ENCODE assay signal across 23 cellular contexts in the genomic region with DNA sequence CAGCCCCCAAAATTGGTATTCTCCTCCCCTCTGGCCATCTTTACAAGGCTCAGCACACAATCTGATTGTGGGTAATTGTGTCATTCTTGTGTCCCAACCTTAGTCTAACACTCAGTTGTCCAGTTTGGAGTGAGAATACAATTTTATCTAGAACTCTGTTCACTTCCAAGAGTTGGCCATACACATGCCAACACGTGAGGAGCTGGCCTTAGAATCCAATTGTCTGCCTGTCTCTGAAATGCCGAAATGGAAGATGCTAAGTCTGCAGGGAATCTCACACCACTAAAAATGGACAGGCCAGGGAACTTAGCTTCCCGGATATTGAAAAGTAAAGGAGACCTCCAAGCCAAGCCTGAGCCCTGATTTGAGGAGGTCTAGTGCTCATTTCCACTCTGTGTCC. TPM values are rescaled to one million over a fixed set of nuclear protein-coding genes. Genes with fewer than 3 reads are reported as not detected.
"Had no signal": no experiment of that assay in that cellular context is flagged by ENCODE, and none has a peak within 500 bp of the region (broad histone marks: within the 10 kb centered on the region; RNA-seq: fewer than 3 reads in every experiment).

No MANE protein-coding gene starts in this region.

- FAIRE-seq: kidney, small intestine had no signal

- H3K9me3 ChIP-seq: esophagus squamous epithelium, left ventricle myocardium inferior, neutrophil, suprapubic skin, thyroid gland had no signal

- H3K4me3 Mint-ChIP-seq: central memory CD8-positive, alpha-beta T cell; effector memory CD8-positive, alpha-beta T cell; nephron progenitor cell had no signal

- H3K27ac ChIP-seq: esophagus squamous epithelium, gastroesophageal sphincter, left ventricle myocardium inferior, neutrophil, suprapubic skin, thyroid gland had no signal

- H3K4me3 ChIP-seq: esophagus squamous epithelium, gastroesophageal sphincter, left ventricle myocardium inferior, suprapubic skin, thyroid gland had no signal

- H3K4me1 Mint-ChIP-seq: central memory CD8-positive, alpha-beta T cell had no signal

- DNase-seq: effector memory CD8-positive, alpha-beta T cell; esophagus squamous epithelium; foreskin fibroblast; glutamatergic neuron; kidney; left cardiac atrium; left ventricle myocardium inferior; naive thymus-derived CD4-positive, alpha-beta T cell; nephron progenitor cell; posterior cingulate gyrus; right cardiac atrium; small intestine; stimulated activated CD4-positive, alpha-beta T cell treated with anti-CD3 and anti-CD28 coated beads, Interleukin-2, amount 100 ng/mL, for 48 hours; stimulated activated naive CD4-positive, alpha-beta T cell treated with Interleukin-2 at 50 U/mL for 16 hours; thyroid gland had no signal

- H3K27ac Mint-ChIP-seq: effector memory CD8-positive, alpha-beta T cell; naive thymus-derived CD4-positive, alpha-beta T cell; nephron progenitor cell had no signal

- H3K36me3 ChIP-seq: esophagus squamous epithelium, gastroesophageal sphincter, left ventricle myocardium inferior, neutrophil, suprapubic skin, thyroid gland had no signal

- ATAC-seq: effector memory CD8-positive, alpha-beta T cell; gastroesophageal sphincter; left cardiac atrium; naive thymus-derived CD4-positive, alpha-beta T cell; right cardiac atrium had no signal

RNA-seq across cellular contexts. Expression of a gene that starts 12.3 kb away (rescaled TPM):
- total RNA-seq: epithelial cell of proximal tubule; gastroesophageal sphincter; left cardiac atrium; left ventricle myocardium inferior; lung microvascular endothelial cell; naive thymus-derived CD4-positive, alpha-beta T cell; osteoblast; right cardiac atrium; suprapubic skin; ureter had no signal
- polyA plus RNA-seq: naive thymus-derived CD4-positive, alpha-beta T cell; right cardiac atrium had no signal
